In genomic region chr16:8873866-8874195, GRCh38 we compare ENCODE assay signal across 7 cellular contexts. TPM values are rescaled to one million over a fixed set of nuclear protein-coding genes. Genes with fewer than 3 reads are reported as not detected.
"Had no signal": no experiment of that assay in that cellular context is flagged by ENCODE, and none has a peak within 500 bp of the region (broad histone marks: within the 10 kb centered on the region; RNA-seq: fewer than 3 reads in every experiment).

No MANE protein-coding gene starts in this region.

RNA-seq across cellular contexts. Expression of gene LITAFD, which starts 8.3 kb away (rescaled TPM):
- total RNA-seq: LHCN-M2, MCF 10A, OCI-LY7, PC-9, Peyer's patch, Right ventricle myocardium superior, SJSA1 had no signal
